Comparison of ENCODE assay signal across 17 cellular contexts in genomic region chr22:26326803-26327202, GRCh38.
A peak's percentile ranks its signal among the peaks of the same experiment; 100 is the strongest.
DNase-seq lines count a peak whose midpoint lies in the region; ATAC-seq and TF ChIP-seq lines count a peak whose summit lies in the region.
"Had no signal": no experiment of that assay in that cellular context is flagged by ENCODE, and none has a peak within 500 bp of the region (broad histone marks: within the 10 kb centered on the region; RNA-seq: fewer than 3 reads in every experiment).

No MANE protein-coding gene starts in this region.

- H3K9me3 ChIP-seq in BLaER1 treated with 17β-estradiol and CSF1 and Interleukin-3, amounts not matched to agents 10 nM and 100 nM (replicated peaks in 1 of 11): no peaks in the 10 kb centered on the region
- H3K9me3 ChIP-seq in H9 (ENCODE audit: control insufficient read depth, low read depth, low read length): no peaks in the 10 kb centered on the region
- H3K9me3 ChIP-seq: BE2C had no signal

- ATAC-seq in GM18861 (IDR thresholded peaks at IDR 0.05; ENCODE audit: unreplicated experiment): no peak

- H3K4me1 Mint-ChIP-seq in H9: peaks cover 0 to 2% of the 10 kb centered on the region in 2 experiments; a peak in 1 of 4 replicates
- H3K4me1 Mint-ChIP-seq: CD14-positive monocyte had no signal

- H3K14ac ChIP-seq in H9 (ENCODE audit: insufficient read depth, low read length): no peak overlapping the region; the same call in 1 of the 2 replicates

- H3K9me3 Mint-ChIP-seq in H9: peaks cover 0 to 3% of the 10 kb centered on the region in 2 experiments; a peak in 2 of 5 replicates
- H3K9me3 Mint-ChIP-seq: CD14-positive monocyte had no signal

- no peak overlapping the region for H2BK5ac ChIP-seq in H9 (ENCODE audit: insufficient read length, low read length)

- no peaks in the 10 kb centered on the region for H3K36me3 ChIP-seq in BLaER1 treated with 17β-estradiol and CSF1 and Interleukin-3, amounts not matched to agents 10 nM and 100 nM
- H3K36me3 ChIP-seq: BE2C had no signal

- no peak overlapping the region for H4K91ac ChIP-seq in H9 (ENCODE audit: insufficient read length, low read depth, low read length)

- no peaks in the 10 kb centered on the region for H3K36me3 Mint-ChIP-seq in H9 (ENCODE audit: insufficient read depth in 1 of 3, low read depth in 3 of 3)
- H3K36me3 Mint-ChIP-seq: CD14-positive monocyte; CD4-positive, alpha-beta memory T cell; IgD-negative memory B cell had no signal

- peaks cover 5% of the 10 kb centered on the region for H3K23me2 ChIP-seq in H9 (ENCODE audit: insufficient read length, low read depth, low read length, poor library complexity, severe bottlenecking)

- H3T11ph ChIP-seq in H9 (ENCODE audit: low read length): no peak overlapping the region

- no peak overlapping the region for H2BK120ac ChIP-seq in H9 (ENCODE audit: low read depth, low read length, poor library complexity, severe bottlenecking)

- TF ChIP-seq CTCF in H9 (conservative IDR thresholded peaks at IDR 0.05): no peak

- no peak overlapping the region for H3K18ac ChIP-seq in H9 (ENCODE audit: insufficient read length, low read depth, low read length)

- H3K79me2 ChIP-seq in H9 (ENCODE audit: insufficient read depth, low read length): no peaks in the 10 kb centered on the region

- peaks cover 19% of the 10 kb centered on the region for H3K27me3 Mint-ChIP-seq in H9 (ENCODE audit: low read depth)

- no peak overlapping the region for H2AFZ ChIP-seq in H9 (ENCODE audit: low read length)

- H3K27ac ChIP-seq in BLaER1 treated with 17β-estradiol and CSF1 and Interleukin-3, amounts not matched to agents 10 nM and 100 nM: no peak overlapping the region
- no peak overlapping the region for H3K27ac ChIP-seq in H9 (ENCODE audit: insufficient read length, low read depth, low read length)

- no peaks in the 10 kb centered on the region for H3K27me3 ChIP-seq in BLaER1 treated with 17β-estradiol and CSF1 and Interleukin-3, amounts not matched to agents 10 nM and 100 nM
- H3K27me3 ChIP-seq in H9 (ENCODE audit: insufficient read depth, low read length): no peaks in the 10 kb centered on the region
- H3K27me3 ChIP-seq: BE2C had no signal

- no peak overlapping the region for H4K8ac ChIP-seq in H9 (replicated peaks; ENCODE audit: insufficient read length, low read depth, low read length)

- H2AK5ac ChIP-seq in H9 (ENCODE audit: insufficient read length, low read length): no peak overlapping the region

- no peak overlapping the region for H2BK20ac ChIP-seq in H9 (ENCODE audit: low read depth, low read length, poor library complexity, severe bottlenecking)

- no peak overlapping the region for H3K4ac ChIP-seq in H9 (ENCODE audit: low read depth, low read length)

- no peak overlapping the region for H3K4me3 ChIP-seq in BLaER1 treated with 17β-estradiol and CSF1 and Interleukin-3, amounts not matched to agents 10 nM and 100 nM

- H3K23ac ChIP-seq in H9 (ENCODE audit: insufficient read length, low read depth, low read length): no peak overlapping the region

- peak overlapping the region; percentile 41 for H3K56ac ChIP-seq in H9 (ENCODE audit: insufficient read length, low read depth, low read length)

- no peak overlapping the region for H2BK15ac ChIP-seq in H9 (ENCODE audit: low read depth, low read length)

- no CpG with 5 or more reads among the region's 20 CpGs for WGBS in H9 (ENCODE audit: extremely low coverage, insufficient read length, low lambda C conversion rate)

- no peak overlapping the region for H4K5ac ChIP-seq in H9 (ENCODE audit: insufficient read length, low read depth, low read length)

- H3K4me1 ChIP-seq in BLaER1 treated with 17β-estradiol and CSF1 and Interleukin-3, amounts not matched to agents 10 nM and 100 nM: peaks cover 0 to 12% (median 10%) of the 10 kb centered on the region in 10 experiments; a peak in 10 of 20 replicates
- H3K4me1 ChIP-seq in H9 (ENCODE audit: insufficient read depth, low read length): no peaks in the 10 kb centered on the region
- H3K4me1 ChIP-seq: BE2C had no signal

- H3K9ac ChIP-seq in BLaER1 treated with 17β-estradiol and CSF1 and Interleukin-3, amounts not matched to agents 10 nM and 100 nM: no peak overlapping the region
- H3K9ac ChIP-seq in H9 (ENCODE audit: extremely low read depth, insufficient read length, low read length): no peak overlapping the region

- no peak overlapping the region for H2BK12ac ChIP-seq in H9 (ENCODE audit: insufficient read length, low read depth, low read length)

- H3K4me2 ChIP-seq in BLaER1 treated with 17β-estradiol and CSF1 and Interleukin-3, amounts not matched to agents 10 nM and 100 nM: peak overlapping the region in 6 of 11 experiments; percentile 11 to 46 (median 36); a peak in 10 of 22 replicates
- no peak overlapping the region for H3K4me2 ChIP-seq in H9 (ENCODE audit: insufficient read depth, insufficient read length, low read length)

- H3K4me3 Mint-ChIP-seq in H9: no peak overlapping the region
- H3K4me3 Mint-ChIP-seq: CD14-positive monocyte; CD4-positive, alpha-beta memory T cell; IgD-negative memory B cell had no signal

- H3K79me1 ChIP-seq in H9 (ENCODE audit: insufficient read depth, low read depth, low read length, poor library complexity, severe bottlenecking): no peaks in the 10 kb centered on the region

- H4K20me1 ChIP-seq in BLaER1 treated with 17β-estradiol and CSF1 and Interleukin-3, amounts not matched to agents 10 nM and 100 nM: 0 out of 22 replicates have a peak, but pooled peaks cover 0 to 7% (median 0%) of the 10 kb centered on the region in 11 experiments
- H4K20me1 ChIP-seq in H9 (ENCODE audit: control insufficient read depth, insufficient read depth, insufficient read length): no peaks in the 10 kb centered on the region

- no peak overlapping the region for H3K27ac Mint-ChIP-seq in H9
- H3K27ac Mint-ChIP-seq: CD4-positive, alpha-beta memory T cell; IgD-negative memory B cell had no signal

- DNase-seq in H9 (no peak), mucosa of gallbladder (ENCODE audit: low spot score) (peak; percentile 13), NCI-H2171 treated with DMSO at 0.1 percent for 48 hours (lab: John Stamatoyannopoulos, UW) (no peak), NCI-H1105 (lab: John Stamatoyannopoulos, UW) (no peak)
- DNase-seq: ACHN; CD4-positive, alpha-beta memory T cell; DMS153; DMS79; GDM1; GOT3; HCEC 1CT; KBM-7 had no signal
